In genomic region chr11:67006029-67006884, GRCh38 we compare ENCODE assay signal across 8 cellular contexts. TPM values are rescaled to one million over a fixed set of nuclear protein-coding genes. Genes with fewer than 3 reads are reported as not detected.
DNase-seq lines count a peak whose midpoint lies in the region; ATAC-seq and TF ChIP-seq lines count a peak whose summit lies in the region.

No MANE protein-coding gene starts in this region.

- POLR2A ChIA-PET in Caco-2 (lab: Charles Lee): interaction anchor here (0.6 kb wide), 2 partner anchors 10 to 250 kb away, joined by 7 to 10 read pairs; no protein-coding TSS in a partner anchor

- intact Hi-C loops in Caco-2 (cut with micrococcal nuclease; ENCODE audit: unreplicated experiment): no loop called here

- no peaks in the 10 kb centered on the region for H3K36me3 ChIP-seq in Caco-2 (ENCODE audit: control insufficient read depth, insufficient read depth, low read length)

- H3K27ac ChIP-seq in HL-60 (replicated peaks): no peak overlapping the region

- peaks cover 15% of the 10 kb centered on the region for H3K4me1 Mint-ChIP-seq in Caco-2 (ENCODE audit: low read depth, unreplicated experiment)

- no peak overlapping the region for H3K27ac Mint-ChIP-seq in Caco-2 (ENCODE audit: unreplicated experiment)

- TF ChIP-seq CTCF in Caco-2 (IDR thresholded peaks at IDR 0.05; ENCODE audit: insufficient read depth in 1 of 2, low read depth in 1 of 2, low read length in 1 of 2, severe bottlenecking in 1 of 2, unreplicated experiment in 1 of 2) (no peak), HL-60 (IDR thresholded peaks at IDR 0.05; ENCODE audit: insufficient read depth, low read length) (no peak)

- peaks cover 16% of the 10 kb centered on the region; the same call in 1 of the 2 replicates for H3K4me1 ChIP-seq in Caco-2

- peaks cover 6% of the 10 kb centered on the region for H3K36me3 Mint-ChIP-seq in Caco-2 (ENCODE audit: insufficient read depth, unreplicated experiment)

- no peaks in the 10 kb centered on the region for H3K27me3 Mint-ChIP-seq in Caco-2 (ENCODE audit: insufficient read depth, unreplicated experiment)

- BruUV-seq in Caco-2 (replicated peaks; lab: Mats Ljungman, UMichigan): no TSS peak

- H3K9me3 ChIP-seq in Caco-2: no peaks in the 10 kb centered on the region

- H3K9me3 Mint-ChIP-seq in Caco-2 (ENCODE audit: unreplicated experiment): no peaks in the 10 kb centered on the region

- no peak overlapping the region for H3K4me3 Mint-ChIP-seq in Caco-2 (ENCODE audit: unreplicated experiment)

- no peak for ATAC-seq in GM18511 (IDR thresholded peaks at IDR 0.05; ENCODE audit: unreplicated experiment)

- CTCF ChIA-PET in Caco-2 (lab: Charles Lee): interaction anchor here (0.6 to 1.6 kb wide), 5 partner anchors 10 to 129 kb away, joined by 3 to 12 read pairs (median 4); no protein-coding TSS in a partner anchor

- DNase-seq in Caco-2 (peak; percentile 74 to 83), HL-60 (ENCODE audit: low read depth in 1 of 2, low spot score in 1 of 2) (peak; percentile 18 to 42), SW480 (ENCODE audit: low spot score) (peak; percentile 59), iPS DF 4.7 (ENCODE audit: extremely low read depth, low spot score) (peak; percentile 97), mesenteric fat pad (ENCODE audit: low spot score) (no peak), NCI-H146 treated with DMSO at 0.1 percent for 48 hours (lab: John Stamatoyannopoulos, UW; ENCODE audit: unreplicated experiment) (no peak)
- DNase-seq in effector CD8-positive, alpha-beta T cell (lab: John Stamatoyannopoulos, UW): no peak

- H3K4me3 ChIP-seq in Caco-2 (ENCODE audit: low read depth, low read length): no peak overlapping the region
- H3K4me3 ChIP-seq in HL-60 (replicated peaks; ENCODE audit: insufficient read depth, low read length): no peak overlapping the region

- no peaks in the 10 kb centered on the region for H3K27me3 ChIP-seq in Caco-2 (replicated peaks; ENCODE audit: control insufficient read depth, insufficient read depth, low read length)
- H3K27me3 ChIP-seq in HL-60 (ENCODE audit: insufficient read depth, poor library complexity, severe bottlenecking): no peaks in the 10 kb centered on the region

RNA-seq across cellular contexts. Expression of gene SYT12, which starts 16.7 kb away (rescaled TPM):
- total RNA-seq in Caco-2 (2022) (0.23 and 0.82 TPM in 2 replicates), mesenteric fat pad (3.1 TPM)

RNA-seq across cellular contexts. Expression of gene C11orf86, which starts 31.2 kb away (rescaled TPM):
- total RNA-seq in Caco-2 (2022) (not detected in 2 replicates), mesenteric fat pad (0.64 TPM)

RNA-seq across cellular contexts. Expression of gene PC, which starts 48.1 kb away (rescaled TPM):
- total RNA-seq in Caco-2 (2022): 22.5 and 25.8 TPM in 2 replicates
- 220 TPM for total RNA-seq in mesenteric fat pad

RNA-seq across cellular contexts. Expression of gene RHOD, which starts 50.4 kb away (rescaled TPM):
- total RNA-seq in Caco-2 (2022): 14.2 and 17.1 TPM in 2 replicates
- total RNA-seq in mesenteric fat pad: 22.2 TPM

Comparison
In these comparisons a context has a peak if more than half of its experiments do, and no peak if none do; other contexts are left out.
1. DNase-seq: peak in Caco-2 (2 of 2), HL-60 (2 of 2), SW480 (single experiment) and iPS DF 4.7 (single experiment); none in effector CD8-positive, alpha-beta T cell (single experiment), mesenteric fat pad (single experiment) and NCI-H146 treated with DMSO at 0.1 percent for 48 hours (single experiment).